Comparison of ENCODE assay signal across 8 cellular contexts in genomic region chr15:40928351-40928974, GRCh38. TPM values are rescaled to one million over a fixed set of nuclear protein-coding genes. Genes with fewer than 3 reads are reported as not detected.
DNase-seq lines count a peak whose midpoint lies in the region; ATAC-seq and TF ChIP-seq lines count a peak whose summit lies in the region.

No MANE protein-coding gene starts in this region.

- no peaks in the 10 kb centered on the region for H3K36me3 Mint-ChIP-seq in activated B cell treated with CpG ODN at 0.5 μM for 24 hours (ENCODE audit: low read depth)

- H3K27me3 Mint-ChIP-seq in activated B cell treated with CpG ODN at 0.5 μM for 24 hours: peaks cover 51% of the 10 kb centered on the region

- H3K4me2 ChIP-seq in BLaER1: peak overlapping the region; percentile 99
- peak overlapping the region; percentile 91 for H3K4me2 ChIP-seq in Karpas-422 (ENCODE audit: low read depth, low read length, poor library complexity, severe bottlenecking)

- CTCF ChIA-PET in activated B cell treated with CpG ODN at 0.5 μM for 24 hours (lab: Charles Lee): interaction anchor here (0.6 to 4.4 kb wide), 3 partner anchors 13 to 565 kb away, joined by 3 to 29 read pairs (median 3); no protein-coding TSS in a partner anchor

- intact Hi-C loops in activated B cell treated with CpG ODN at 0.5 μM for 24 hours (cut with micrococcal nuclease): loop anchor here (2.0 kb wide), 1 partner anchor 24 kb away; the partner anchor contains the start of gene CHAC1

- H3K27ac Mint-ChIP-seq in activated B cell treated with CpG ODN at 0.5 μM for 24 hours: no peak overlapping the region

- no peaks in the 10 kb centered on the region for H3K9me2 ChIP-seq in Karpas-422 (replicated peaks; ENCODE audit: insufficient read depth, low read length)

- DNase-seq in Karpas-422 (no peak), activated B cell treated with CpG ODN at 0.5 μM for 24 hours (no peak), activated gamma-delta T cell (lab: John Stamatoyannopoulos, UW) (no peak)

- H3K36me3 ChIP-seq in BLaER1: no peaks in the 10 kb centered on the region
- no peaks in the 10 kb centered on the region for H3K36me3 ChIP-seq in Karpas-422 (ENCODE audit: insufficient read depth, low read length)
- H3K36me3 ChIP-seq in iPS-20b (ENCODE audit: insufficient read depth, low read depth, low read length): no peaks in the 10 kb centered on the region
- H3K36me3 ChIP-seq in stomach smooth muscle (ENCODE audit: control insufficient read depth in 2 of 2, insufficient read depth in 2 of 2, low read length in 2 of 2): no peaks in the 10 kb centered on the region

- no peak overlapping the region for H3K9ac ChIP-seq in BLaER1
- 0 out of 2 replicates have a peak overlapping the region, but pooled peaks have one; percentile 17 for H3K9ac ChIP-seq in Karpas-422 (ENCODE audit: low read length)
- no peak overlapping the region for H3K9ac ChIP-seq in iPS-20b (ENCODE audit: low read depth, low read length)
- no peak overlapping the region for H3K9ac ChIP-seq in stomach smooth muscle (ENCODE audit: low read length in 2 of 2)

- H3K9me3 ChIP-seq in BLaER1 (no peaks in the 10 kb centered on the region), Karpas-422 (ENCODE audit: low read length) (no peaks in the 10 kb centered on the region), iPS-20b (ENCODE audit: insufficient read depth, low read depth, low read length) (no peaks in the 10 kb centered on the region; the same call in 1 of the 2 replicates), stomach smooth muscle (ENCODE audit: control insufficient read depth in 2 of 2, low read length in 2 of 2) (no peaks in the 10 kb centered on the region)

- H3K4me1 Mint-ChIP-seq in activated B cell treated with CpG ODN at 0.5 μM for 24 hours: peaks cover 55% of the 10 kb centered on the region

- POLR2A ChIA-PET in activated B cell treated with CpG ODN at 0.5 μM for 24 hours (lab: Charles Lee): interaction anchor here (0.6 to 2.6 kb wide), 4 partner anchors 13 to 72 kb away, joined by 5 to 9 read pairs (median 7); partner anchors contain the start of gene CHAC1

- H4K20me1 ChIP-seq in BLaER1 (peaks cover 44% of the 10 kb centered on the region), Karpas-422 (ENCODE audit: insufficient read depth, low read depth, low read length) (no peaks in the 10 kb centered on the region)

- H3K27ac ChIP-seq in BLaER1 (no peak overlapping the region), Karpas-422 (ENCODE audit: low read length) (no peak overlapping the region), iPS-20b (ENCODE audit: low read length) (no peak overlapping the region), stomach smooth muscle (ENCODE audit: low read length) (no peak overlapping the region)

- ATAC-seq in activated B cell treated with CpG ODN at 0.5 μM for 24 hours (ENCODE audit: low read depth) (peak; percentile 34), GM18517 (IDR thresholded peaks at IDR 0.05; ENCODE audit: unreplicated experiment) (no peak), GM19035 (IDR thresholded peaks at IDR 0.05; ENCODE audit: unreplicated experiment) (no peak)

- H2AFZ ChIP-seq in Karpas-422 (ENCODE audit: low read length): peak overlapping the region; percentile 43; the same call in 1 of the 2 replicates

- H3K27me3 ChIP-seq in BLaER1 (peaks cover 97% of the 10 kb centered on the region), Karpas-422 (ENCODE audit: low read length) (no peaks in the 10 kb centered on the region), iPS-20b (ENCODE audit: insufficient read depth, low read length) (peaks cover 100% of the 10 kb centered on the region), stomach smooth muscle (ENCODE audit: control insufficient read depth in 1 of 2, insufficient read depth in 2 of 2, low read length in 2 of 2) (peaks cover 57 to 82% of the 10 kb centered on the region in 2 donors)

- no peaks in the 10 kb centered on the region for H3K9me3 Mint-ChIP-seq in activated B cell treated with CpG ODN at 0.5 μM for 24 hours

- H3K4me3 ChIP-seq in BLaER1: peak overlapping the region; percentile 65
- peak overlapping the region; percentile 65 for H3K4me3 ChIP-seq in Karpas-422 (ENCODE audit: low read length)
- H3K4me3 ChIP-seq in iPS-20b (ENCODE audit: low read length): peak overlapping the region; percentile 70
- peak overlapping the region; percentile 62 to 76 for H3K4me3 ChIP-seq in stomach smooth muscle (ENCODE audit: low read length in 2 of 2)

- TF ChIP-seq CTCF in activated B cell treated with CpG ODN at 0.5 μM for 24 hours (IDR thresholded peaks at IDR 0.05): no peak

- H3K79me2 ChIP-seq in Karpas-422 (ENCODE audit: low read length): no peaks in the 10 kb centered on the region

- peak overlapping the region; percentile 77 for H3K4me3 Mint-ChIP-seq in activated B cell treated with CpG ODN at 0.5 μM for 24 hours

- H3K4me1 ChIP-seq in BLaER1 (peaks cover 77% of the 10 kb centered on the region), Karpas-422 (ENCODE audit: low read length) (peaks cover 36% of the 10 kb centered on the region), iPS-20b (ENCODE audit: insufficient read depth, low read length) (peaks cover 5% of the 10 kb centered on the region; the same call in 1 of the 2 replicates), stomach smooth muscle (ENCODE audit: control insufficient read depth, insufficient read depth, low read length) (peaks cover 51% of the 10 kb centered on the region)

RNA-seq across cellular contexts. Expression of gene DLL4, which starts 0.7 kb away (rescaled TPM):
- total RNA-seq in Karpas-422 (2014; rRNA removed; shearing (Covaris generic); ENCODE audit: low replicate concordance): 0.36 TPM in 1 of 2 replicates, not detected in the other
- 0.05 TPM in 1 of 2 replicates, not detected in the other for total RNA-seq in activated B cell treated with CpG ODN at 0.5 μM for 24 hours

RNA-seq across cellular contexts. Expression of gene CHAC1, which starts 24.8 kb away (rescaled TPM):
- 41.6 and 45.5 TPM in 2 replicates for total RNA-seq in Karpas-422 (2014; rRNA removed; shearing (Covaris generic); ENCODE audit: low replicate concordance)
- total RNA-seq in activated B cell treated with CpG ODN at 0.5 μM for 24 hours: 22.3 and 27.3 TPM in 2 replicates

RNA-seq across cellular contexts. Expression of gene VPS18, which starts 34.2 kb away (rescaled TPM):
- total RNA-seq in Karpas-422 (2014; rRNA removed; shearing (Covaris generic); ENCODE audit: low replicate concordance): 12.6 and 18.1 TPM in 2 replicates
- 25.3 and 26.2 TPM in 2 replicates for total RNA-seq in activated B cell treated with CpG ODN at 0.5 μM for 24 hours

RNA-seq across cellular contexts. Expression of gene RHOV, which starts 54.4 kb away (rescaled TPM):
- 0.69 TPM in 1 of 2 replicates, not detected in the other for total RNA-seq in Karpas-422 (2014; rRNA removed; shearing (Covaris generic); ENCODE audit: low replicate concordance)
- total RNA-seq in activated B cell treated with CpG ODN at 0.5 μM for 24 hours: 0.27 TPM in 1 of 2 replicates, not detected in the other
